ENCODE assay signal across 8 cellular contexts in genomic region chr10:87092861-87093460, GRCh38. TPM values are rescaled to one million over a fixed set of nuclear protein-coding genes. Genes with fewer than 3 reads are reported as not detected.
DNase-seq lines count a peak whose midpoint lies in the region; ATAC-seq, FAIRE-seq and TF ChIP-seq lines count a peak whose summit lies in the region.

No MANE protein-coding gene starts in this region.

- intact Hi-C loops in lower leg skin (cut with DNase I; ENCODE audit: low total_unique reads): loop anchor here (5.0 kb wide), 1 partner anchor 121 kb away; no protein-coding TSS in a partner anchor

- ATAC-seq in A549: no peak
- ATAC-seq in HG03520 (IDR thresholded peaks at IDR 0.05; ENCODE audit: unreplicated experiment): no peak

- CTCF ChIA-PET in A549 (lab: Yijun Ruan, JAX): interaction anchor here (1.0 to 2.4 kb wide), 5 partner anchors 11 to 154 kb away, joined by 3 to 9 read pairs (median 4); no protein-coding TSS in a partner anchor

- TF ChIP-seq POLR2A in A549 (IDR thresholded peaks at IDR 0.05; ENCODE audit: low read length) (no peak), lower leg skin (IDR thresholded peaks at IDR 0.05) (no peak)

- POLR2A ChIA-PET in A549 (lab: Yijun Ruan, JAX): interaction anchor here (1.0 to 1.6 kb wide), 2 partner anchors 122 to 127 kb away, joined by 4 to 6 read pairs; no protein-coding TSS in a partner anchor

- TF ChIP-seq RAD21 in A549 (conservative IDR thresholded peaks at IDR 0.05 in 1 of 2, IDR thresholded peaks at IDR 0.05 in 1 of 2): no peak

- FAIRE-seq in A549 (lab: Jason Lieb, UNC): peak; percentile 13

- in situ Hi-C loops in GM13977 (cut with MboI; ENCODE audit: low pct_unique_long_range_greater_than_20kb, low sequenced_read_pairs, unreplicated experiment): no loop called here

- TF ChIP-seq CTCF in A549 (IDR thresholded peaks at IDR 0.05): no peak
- no peak for TF ChIP-seq CTCF in GM13977 (IDR thresholded peaks at IDR 0.05; ENCODE audit: extremely low read depth, insufficient read depth, missing control alignments)
- no peak for TF ChIP-seq CTCF in lower leg skin (IDR thresholded peaks at IDR 0.05)

- no peaks in the 10 kb centered on the region for H3K9me3 ChIP-seq in A549

- peaks cover 42% of the 10 kb centered on the region for H3K4me1 ChIP-seq in A549

- peak overlapping the region; percentile 92 for H3K4me3 ChIP-seq in A549
- peak overlapping the region; percentile 81 for H3K4me3 ChIP-seq in lower leg skin (ENCODE audit: low read depth, poor library complexity, severe bottlenecking)

- WGBS in A549 (ENCODE audit: missing lambda C conversion rate): 4% methylated on average over 7 of the region's 7 CpGs
- WGBS in lower leg skin, 2 donors: 1 to 2% methylated on average over 7 of the region's 7 CpGs

- H3K27ac ChIP-seq in A549: peak overlapping the region; percentile 95 to 97

- no peak for TF ChIP-seq EP300 in A549 (IDR thresholded peaks at IDR 0.05)

- H3K4me2 ChIP-seq in A549: peak overlapping the region; percentile 94

- DNase-seq in A549 (ENCODE audit: low read depth in 1 of 2, low spot score in 1 of 2) (no peak), GM13977 (ENCODE audit: low spot score) (peak; percentile 23), OCI-M1 (lab: John Stamatoyannopoulos, UW) (peak; percentile 69), lower leg skin (ENCODE audit: low spot score in 2 of 2) (peak; percentile 39 to 49), superior temporal gyrus (ENCODE audit: extremely low spot score) (peak; percentile 51), middle frontal gyrus (ENCODE audit: extremely low spot score, low spot score) (no peak)
- peak; percentile 26 for DNase-seq in central memory CD4-positive, alpha-beta T cell

TF ChIP-seq in A549, 52 proteins besides CTCF, POLR2A, EP300 and RAD21:
- TF ChIP-seq CEBPB (IDR thresholded peaks at IDR 0.05) (peak; percentile 50 to 61; a peak in 2 of 4 replicates), EHMT2 (IDR thresholded peaks at IDR 0.05; ENCODE audit: low read depth) (no peak), ELK1 (IDR thresholded peaks at IDR 0.05; ENCODE audit: low read depth, low read length) (no peak)

RNA-seq across cellular contexts. Expression of gene GLUD1, which starts 1.7 kb away (rescaled TPM):
- polyA plus RNA-seq in A549 (2011; rRNA removed) (117 and 118 TPM in 2 replicates), A549 (2017; fragmentation: RNase III; extraction: RNeasy Plus Mini Kit Qiagen cat#74134 plus additional on column Dnase treatment) (71.6 to 74.4 TPM (median 72.7 TPM) in 3 replicates)
- 37.9 and 43.4 TPM in 2 replicates for polyA plus RNA-seq in A549 (2012; cell fraction: cytosol; rRNA removed)
- 31.6 and 38.5 TPM in 2 replicates for polyA plus RNA-seq in A549 (2012; cell fraction: nucleus; rRNA removed)
- polyA minus RNA-seq in A549 (2011; rRNA and poly(A)+ RNA removed): 71.5 and 74.9 TPM in 2 replicates
- total RNA-seq in lower leg skin: 100 to 1,000 TPM; 200 to 262 (median 230) TPM

RNA-seq across cellular contexts. Expression of gene SHLD2, which starts 2.0 kb away (rescaled TPM):
- 39.9 and 45.4 TPM in 2 replicates for polyA plus RNA-seq in A549 (2011; rRNA removed)
- polyA plus RNA-seq in A549 (2012; cell fraction: cytosol; rRNA removed): 7.3 and 8.5 TPM in 2 replicates
- 4.6 and 6.5 TPM in 2 replicates for polyA plus RNA-seq in A549 (2012; cell fraction: nucleus; rRNA removed)
- polyA plus RNA-seq in A549 (2017; fragmentation: RNase III; extraction: RNeasy Plus Mini Kit Qiagen cat#74134 plus additional on column Dnase treatment): 22.9 to 25.4 TPM (median 24.4 TPM) in 3 replicates
- 11.0 and 13.9 TPM in 2 replicates for polyA minus RNA-seq in A549 (2011; rRNA and poly(A)+ RNA removed)
- total RNA-seq in lower leg skin: 10 to 100 TPM; 14.9 to 26.2 (median 21.6) TPM

Comparison
In these comparisons a context has a peak if more than half of its experiments do, and no peak if none do; other contexts are left out.
1. DNase-seq: peak in GM13977 (single experiment), OCI-M1 (single experiment), central memory CD4-positive, alpha-beta T cell (single experiment), lower leg skin (2 of 2) and superior temporal gyrus (single experiment); none in A549 (0 of 2) and middle frontal gyrus (single experiment).